8 cellular contexts compared by ENCODE assay signal in the genomic region with DNA sequence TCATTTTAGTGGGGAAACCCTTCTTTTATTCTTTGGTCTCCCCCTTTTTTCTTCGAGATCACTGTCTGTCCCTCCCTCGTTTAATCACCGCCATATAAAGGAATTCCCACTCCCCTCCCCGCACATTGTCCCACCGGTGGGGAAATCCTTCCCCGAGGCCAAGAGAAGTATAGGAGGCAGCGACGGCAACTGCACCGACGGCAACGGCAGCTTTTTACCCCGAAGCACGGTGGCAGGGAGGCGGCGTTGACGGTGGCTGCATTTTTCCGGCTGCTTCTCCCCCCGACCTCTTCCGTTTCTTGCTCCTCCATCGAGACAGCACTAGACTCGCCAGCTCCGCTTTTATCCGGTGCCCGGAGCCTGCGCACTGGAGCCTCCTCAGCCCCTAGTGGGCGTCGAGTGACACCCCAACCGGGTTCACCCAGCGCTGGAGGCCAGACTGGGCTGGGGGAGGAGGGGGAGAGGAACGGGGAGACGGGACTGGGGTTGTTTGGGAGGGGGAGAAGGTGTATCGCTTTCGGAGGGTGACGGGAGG. TPM values are rescaled to one million over a fixed set of nuclear protein-coding genes. Genes with fewer than 3 reads are reported as not detected.
DNase-seq lines count a peak whose midpoint lies in the region; ATAC-seq and TF ChIP-seq lines count a peak whose summit lies in the region.

No MANE protein-coding gene starts in this region.

- POLR2A ChIA-PET in RWPE1 (lab: Yijun Ruan, JAX; ENCODE audit: low non-redundant PET): interaction anchor here (0.6 kb wide), 1 partner anchor 1549 kb away, joined by 3 read pairs; no protein-coding TSS in a partner anchor

- H3K36me3 Mint-ChIP-seq in neural crest cell (ENCODE audit: low read depth): peaks cover 9% of the 10 kb centered on the region

- H3K27me3 Mint-ChIP-seq in neural crest cell (ENCODE audit: low read depth): peaks cover 13% of the 10 kb centered on the region

- intact Hi-C loops in stomach (cut with DNase I; ENCODE audit: low total_unique reads): no loop called here

- no peaks in the 10 kb centered on the region for H3K27me3 ChIP-seq in stomach

- peak; percentile 35 for ATAC-seq in GM21825 (IDR thresholded peaks at IDR 0.05; ENCODE audit: unreplicated experiment)

- peak overlapping the region; percentile 99 for H3K27ac ChIP-seq in RWPE1
- peak overlapping the region; percentile 96 to 100 (median 99) for H3K27ac ChIP-seq in stomach

- peak overlapping the region; percentile 98 for H3K4me3 ChIP-seq in fibroblast of villous mesenchyme (ENCODE audit: low read depth, low read length)
- H3K4me3 ChIP-seq in stomach: peak overlapping the region; percentile 77 to 95 (median 88)

- no peaks in the 10 kb centered on the region for H3K9me3 ChIP-seq in stomach

- H3K9me3 Mint-ChIP-seq in neural crest cell: no peaks in the 10 kb centered on the region

- no peak for TF ChIP-seq EP300 in stomach (IDR thresholded peaks at IDR 0.05)

- TF ChIP-seq CTCF in RWPE1 (conservative IDR thresholded peaks at IDR 0.05; ENCODE audit: low read depth): no peak; the same call in 1 of the 2 replicates
- TF ChIP-seq CTCF in fibroblast of villous mesenchyme (IDR thresholded peaks at IDR 0.05; ENCODE audit: insufficient read depth, low read depth, low read length): peak; percentile 68
- peak; percentile 62 for TF ChIP-seq CTCF in neural crest cell (conservative IDR thresholded peaks at IDR 0.05)
- peak in 5 of 7 experiments; percentile 31 to 89 (median 61) for TF ChIP-seq CTCF in stomach (IDR thresholded peaks at IDR 0.05)

- H3K27ac Mint-ChIP-seq in neural crest cell (ENCODE audit: unreplicated experiment): peak overlapping the region; percentile 100

- peak overlapping the region; percentile 100 for H3K4me3 Mint-ChIP-seq in neural crest cell

- CTCF ChIA-PET in RWPE1 (lab: Yijun Ruan, JAX): interaction anchor here (0.6 to 0.7 kb wide), 3 partner anchors 40 to 710 kb away, joined by 3 to 5 read pairs (median 4); no protein-coding TSS in a partner anchor

- 0 to 1% (median 0%) methylated on average over 32 to 34 of the region's 34 CpGs for WGBS in stomach, 5 donors

- H3K4me1 ChIP-seq in stomach: peaks cover 13 to 27% (median 22%) of the 10 kb centered on the region in 4 donors

- peak; percentile 96 for DNase-seq in EH (ENCODE audit: low read depth)
- DNase-seq in LHCN-M2 (ENCODE audit: low read depth): peak; percentile 98
- DNase-seq in RWPE1 (ENCODE audit: low spot score): peak; percentile 87
- DNase-seq in activated gamma-delta T cell (lab: John Stamatoyannopoulos, UW): peak; percentile 80
- DNase-seq in fibroblast of villous mesenchyme (ENCODE audit: low read depth): peak; percentile 94
- peak; percentile 82 for DNase-seq in neural crest cell (ENCODE audit: low read depth, low spot score)
- DNase-seq in stomach: peak; percentile 94

- TF ChIP-seq POLR2A in stomach (IDR thresholded peaks at IDR 0.05): peak in 2 of 4 donors; percentile 84 to 91

- no peaks in the 10 kb centered on the region for H3K36me3 ChIP-seq in stomach

- peaks cover 62% of the 10 kb centered on the region for H3K4me1 Mint-ChIP-seq in neural crest cell

RNA-seq across cellular contexts. Expression of a gene that starts 0.7 kb away (rescaled TPM):
- total RNA-seq in LHCN-M2 (2014; rRNA removed): 51.9 and 52.1 TPM in 2 replicates
- polyA plus RNA-seq in LHCN-M2 (2012): 23.3 TPM
- 110 and 112 TPM in 2 replicates for total RNA-seq in fibroblast of villous mesenchyme
- 75.5 and 79.6 TPM in 2 replicates for total RNA-seq in neural crest cell
- 100 to 1,000 TPM in 2 of 5 donors, 10 to 100 TPM in 3; 64.8 to 330 (median 93.9) TPM for total RNA-seq in stomach
- 10 to 100 TPM in 2 of 3 donors, 1 to 10 TPM in 1; 9.4 to 12.5 (median 11.9) TPM for polyA plus RNA-seq in stomach

Comparison
In these comparisons a context has a peak if more than half of its experiments do, and no peak if none do; other contexts are left out.
1. Peak in every context shown above with its lines: DNase-seq, ATAC-seq, H3K4me3 ChIP-seq and H3K27ac ChIP-seq.